In genomic region chr10:24415455-24416169, GRCh38 we compare ENCODE assay signal across 9 cellular contexts.
DNase-seq lines count a peak whose midpoint lies in the region; ATAC-seq and TF ChIP-seq lines count a peak whose summit lies in the region.
"Had no signal": no experiment of that assay in that cellular context is flagged by ENCODE, and none has a peak within 500 bp of the region (broad histone marks: within the 10 kb centered on the region; RNA-seq: fewer than 3 reads in every experiment).

No MANE protein-coding gene starts in this region.

- WGBS in gastroesophageal sphincter (ENCODE audit: low coverage in 1 of 2), 2 donors: 8 to 36% methylated on average over 2 to 5 of the region's 7 CpGs

- ATAC-seq in gastroesophageal sphincter (peak; percentile 89), GM21528 (IDR thresholded peaks at IDR 0.05; ENCODE audit: low FRiP score, unreplicated experiment) (no peak), HG02981 (IDR thresholded peaks at IDR 0.05; ENCODE audit: unreplicated experiment) (no peak)

- H3K9me3 ChIP-seq in gastroesophageal sphincter (no peaks in the 10 kb centered on the region), osteoblast (ENCODE audit: low read depth, low read length) (no peaks in the 10 kb centered on the region)

- TF ChIP-seq POLR2A in gastroesophageal sphincter (IDR thresholded peaks at IDR 0.05): no peak

- no peaks in the 10 kb centered on the region for H4K20me1 ChIP-seq in osteoblast (ENCODE audit: insufficient read depth, low read length)

- no peak overlapping the region for H3K4me3 ChIP-seq in AG10803 (ENCODE audit: low read length)
- no peak overlapping the region for H3K4me3 ChIP-seq in gastroesophageal sphincter
- H3K4me3 ChIP-seq in osteoblast (ENCODE audit: insufficient read depth, low read length): no peak overlapping the region

- DNase-seq in AG10803 (ENCODE audit: low read depth): peak; percentile 53
- peak; percentile 31 for DNase-seq in T1000 (lab: John Stamatoyannopoulos, UW)
- peak; percentile 69 for DNase-seq in osteoblast (ENCODE audit: insufficient read length, low spot score, missing footprints)
- DNase-seq in NCI-H345 treated with DMSO at 0.1 percent for 48 hours (lab: John Stamatoyannopoulos, UW; ENCODE audit: unreplicated experiment): no peak
- DNase-seq in activated CD8-positive, alpha-beta memory T cell treated with anti-CD3 and anti-CD28 coated beads, Interleukin-2, amount 50 U/mL, for 48 hours: no peak
- DNase-seq: activated effector memory CD4-positive, alpha-beta T cell treated with Interleukin-2 at 50 U/mL for 16 hours had no signal

- H3K27me3 ChIP-seq in gastroesophageal sphincter (no peaks in the 10 kb centered on the region), osteoblast (ENCODE audit: insufficient read depth, low read length) (no peaks in the 10 kb centered on the region)

- TF ChIP-seq CTCF in AG10803 (conservative IDR thresholded peaks at IDR 0.05; ENCODE audit: low read length): no peak
- TF ChIP-seq CTCF in gastroesophageal sphincter (IDR thresholded peaks at IDR 0.05): no peak
- no peak for TF ChIP-seq CTCF in osteoblast (IDR thresholded peaks at IDR 0.05; ENCODE audit: extremely low read depth, low read depth, low read length)

- H3K36me3 ChIP-seq in gastroesophageal sphincter (no peaks in the 10 kb centered on the region), osteoblast (ENCODE audit: insufficient read depth, low read length) (no peaks in the 10 kb centered on the region)

- H3K27ac ChIP-seq in gastroesophageal sphincter: peak overlapping the region in 3 of 4 donors; percentile 68 to 72 (median 70)
- no peak overlapping the region for H3K27ac ChIP-seq in osteoblast (ENCODE audit: low read depth, low read length)

- H3K4me1 ChIP-seq in gastroesophageal sphincter: peaks cover 0 to 22% (median 12%) of the 10 kb centered on the region in 3 donors
- H3K4me1 ChIP-seq in osteoblast (ENCODE audit: insufficient read depth, low read length): no peaks in the 10 kb centered on the region

- no peak overlapping the region for H3K4me2 ChIP-seq in osteoblast (ENCODE audit: insufficient read depth, low read length)

- peak overlapping the region; percentile 47 for H2AFZ ChIP-seq in osteoblast (ENCODE audit: low read length)

- TF ChIP-seq EP300 in gastroesophageal sphincter (IDR thresholded peaks at IDR 0.05): no peak

- no peaks in the 10 kb centered on the region for H3K79me2 ChIP-seq in osteoblast (ENCODE audit: insufficient read depth, low read length)

Comparison
In these comparisons a context has a peak if more than half of its experiments do, and no peak if none do; other contexts are left out.
1. DNase-seq: peak in AG10803 (single experiment), T1000 (single experiment) and osteoblast (single experiment); none in NCI-H345 treated with DMSO at 0.1 percent for 48 hours (single experiment) and activated CD8-positive, alpha-beta memory T cell treated with anti-CD3 and anti-CD28 coated beads, Interleukin-2, amount 50 U/mL, for 48 hours (single experiment).